ENCODE assay signal across 1 cellular context in the genomic region with DNA sequence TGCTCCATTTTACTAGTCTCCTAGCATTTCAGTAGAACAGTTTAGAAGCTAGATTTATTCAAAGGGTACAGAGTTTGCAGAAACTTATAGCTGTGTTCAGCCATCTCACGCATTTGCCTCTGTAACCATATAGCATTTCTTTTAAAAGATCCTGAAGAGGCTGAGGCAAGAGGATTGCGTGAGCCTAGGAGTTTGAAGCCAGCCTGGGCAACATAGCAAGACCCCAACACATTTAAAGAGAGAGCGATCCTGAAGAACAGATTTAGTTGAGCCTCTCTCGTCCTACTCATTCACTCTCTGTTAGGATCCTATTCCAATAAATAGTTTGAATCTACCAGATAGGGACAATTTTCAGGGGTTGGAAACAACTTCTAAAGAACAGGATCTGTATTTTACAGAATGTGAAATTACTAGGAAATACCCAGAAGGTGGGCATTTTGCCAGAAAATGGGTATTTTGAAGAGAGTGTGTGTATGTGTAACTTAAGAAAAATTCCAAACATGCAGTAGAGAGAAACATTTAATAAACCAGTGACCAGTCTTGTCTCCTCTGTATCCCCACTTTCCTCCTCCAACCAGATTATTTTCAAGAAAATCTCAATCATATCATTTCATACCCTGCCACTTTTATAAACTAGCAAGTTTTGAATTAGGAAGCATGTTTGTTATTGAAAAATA.
A peak's percentile ranks its signal among the peaks of the same experiment; 100 is the strongest.
TF ChIP-seq lines count a peak whose summit lies in the region.

No MANE protein-coding gene starts in this region.

TF ChIP-seq in K562, 482 proteins besides CTCF, POLR2A, EP300 and RAD21 (continued from another document):
- TF ChIP-seq, protein P1, sequence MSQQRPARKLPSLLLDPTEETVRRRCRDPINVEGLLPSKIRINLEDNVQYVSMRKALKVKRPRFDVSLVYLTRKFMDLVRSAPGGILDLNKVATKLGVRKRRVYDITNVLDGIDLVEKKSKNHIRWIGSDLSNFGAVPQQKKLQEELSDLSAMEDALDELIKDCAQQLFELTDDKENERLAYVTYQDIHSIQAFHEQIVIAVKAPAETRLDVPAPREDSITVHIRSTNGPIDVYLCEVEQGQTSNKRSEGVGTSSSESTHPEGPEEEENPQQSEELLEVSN (IDR thresholded peaks at IDR 0.05; ENCODE audit: borderline replicate concordance in 1 of 2, extremely low read depth in 1 of 2, insufficient read depth in 1 of 2, insufficient read length in 1 of 2, low read depth in 1 of 2, low read length in 1 of 2, poor library complexity in 1 of 2, severe bottlenecking in 1 of 2): no peak
- TF ChIP-seq NFIC (IDR thresholded peaks at IDR 0.05): peak; percentile 70
- TF ChIP-seq ZNF431 (CRISPR knock-in tag; IDR thresholded peaks at IDR 0.05): no peak
